Comparison of ENCODE assay signal across 9 cellular contexts in genomic region chr22:21569459-21570161, GRCh38. TPM values are rescaled to one million over a fixed set of nuclear protein-coding genes. Genes with fewer than 3 reads are reported as not detected.
A peak's percentile ranks its signal among the peaks of the same experiment; 100 is the strongest.
DNase-seq lines count a peak whose midpoint lies in the region; ATAC-seq, FAIRE-seq and TF ChIP-seq lines count a peak whose summit lies in the region.
"Had no signal": no experiment of that assay in that cellular context is flagged by ENCODE, and none has a peak within 500 bp of the region (broad histone marks: within the 10 kb centered on the region; RNA-seq: fewer than 3 reads in every experiment).

No MANE protein-coding gene starts in this region.

- no peak overlapping the region for H2AFZ ChIP-seq in PC-9
- H2AFZ ChIP-seq in smooth muscle cell (ENCODE audit: low read depth) = no peak overlapping the region

- H3K36me3 ChIP-seq in PC-9 (ENCODE audit: low read depth) (no peaks in the 10 kb centered on the region), smooth muscle cell (ENCODE audit: low read depth) (no peaks in the 10 kb centered on the region)

- no TSS peak for BruUV-seq in PC-9 (replicated peaks; lab: Mats Ljungman, UMichigan)

- H3K4me2 ChIP-seq in PC-9 (peak overlapping the region; percentile 95), smooth muscle cell (peak overlapping the region; percentile 97)

- FAIRE-seq in D721Med (lab: Jason Lieb, UNC) = no peak
- FAIRE-seq: endometrium had no signal

- H3K4me3 Mint-ChIP-seq in activated CD4-positive, alpha-beta T cell treated with anti-CD3 and anti-CD28 coated beads, Interleukin-2, amount 10 ng/mL, durations not matched to agents 7 days and 5 days = peak overlapping the region; percentile 95

- no peaks in the 10 kb centered on the region for H3K27me3 Mint-ChIP-seq in activated CD4-positive, alpha-beta T cell treated with anti-CD3 and anti-CD28 coated beads, Interleukin-2, amount 10 ng/mL, durations not matched to agents 7 days and 5 days

- intact Hi-C loops in PC-9 (cut with micrococcal nuclease; ENCODE audit: unreplicated experiment) = no loop called here

- H3K79me2 ChIP-seq in PC-9 (ENCODE audit: low read depth) = peaks cover 70% of the 10 kb centered on the region
- H3K79me2 ChIP-seq in smooth muscle cell (ENCODE audit: low read depth) = peaks cover 72% of the 10 kb centered on the region

- WGBS in smooth muscle cell (ENCODE audit: low lambda C conversion rate) = 74% methylated on average over 8 of the region's 8 CpGs

- H4K20me1 ChIP-seq in PC-9 (ENCODE audit: insufficient read depth) (peaks cover 60% of the 10 kb centered on the region), smooth muscle cell (ENCODE audit: low read depth) (peaks cover 66% of the 10 kb centered on the region)

- peaks cover 14% of the 10 kb centered on the region for H3K36me3 Mint-ChIP-seq in activated CD4-positive, alpha-beta T cell treated with anti-CD3 and anti-CD28 coated beads, Interleukin-2, amount 10 ng/mL, durations not matched to agents 7 days and 5 days (ENCODE audit: low read depth)

- peak overlapping the region; percentile 27 for H3K9ac ChIP-seq in smooth muscle cell (ENCODE audit: low read depth)

- no peaks in the 10 kb centered on the region for H3K9me2 ChIP-seq in PC-9 (ENCODE audit: insufficient read depth)

- H3K27ac Mint-ChIP-seq in activated CD4-positive, alpha-beta T cell treated with anti-CD3 and anti-CD28 coated beads, Interleukin-2, amount 10 ng/mL, durations not matched to agents 7 days and 5 days = peak overlapping the region; percentile 91

- CTCF ChIA-PET in activated CD4-positive, alpha-beta T cell treated with anti-CD3 and anti-CD28 coated beads, Interleukin-2, amount 10 ng/mL, durations not matched to agents 7 days and 5 days (lab: Charles Lee) = interaction anchor here (1.5 kb wide), 1 partner anchor 60 kb away, joined by 6 read pairs; the partner anchor contains the start of gene YDJC
- CTCF ChIA-PET in PC-9 (lab: Charles Lee) = no interaction called here

- peaks cover 26% of the 10 kb centered on the region for H3K4me1 ChIP-seq in PC-9 (replicated peaks; ENCODE audit: insufficient read depth)
- H3K4me1 ChIP-seq in smooth muscle cell (ENCODE audit: low read depth) = peaks cover 24% of the 10 kb centered on the region

- H3K4me1 Mint-ChIP-seq in activated CD4-positive, alpha-beta T cell treated with anti-CD3 and anti-CD28 coated beads, Interleukin-2, amount 10 ng/mL, durations not matched to agents 7 days and 5 days = peaks cover 54% of the 10 kb centered on the region

- H3F3A ChIP-seq in PC-9 (ENCODE audit: insufficient read depth, low read depth) = peaks cover 6% of the 10 kb centered on the region; the same call in 1 of the 2 replicates
- no peaks in the 10 kb centered on the region for H3F3A ChIP-seq in smooth muscle cell (ENCODE audit: low read depth)

- POLR2A ChIA-PET in activated CD4-positive, alpha-beta T cell treated with anti-CD3 and anti-CD28 coated beads, Interleukin-2, amount 10 ng/mL, durations not matched to agents 7 days and 5 days (lab: Charles Lee) = no interaction called here
- POLR2A ChIA-PET in PC-9 (lab: Charles Lee; ENCODE audit: unreplicated experiment) = no interaction called here

- no peak for ATAC-seq in HG03108 (IDR thresholded peaks at IDR 0.05; ENCODE audit: unreplicated experiment)

- H3K27me3 ChIP-seq in PC-9 (ENCODE audit: insufficient read depth, low read depth) (no peaks in the 10 kb centered on the region), smooth muscle cell (ENCODE audit: low read depth) (no peaks in the 10 kb centered on the region)

- no peak for DNase-seq in activated CD4-positive, alpha-beta T cell treated with anti-CD3 and anti-CD28 coated beads, Interleukin-2, amount 10 ng/mL, durations not matched to agents 7 days and 5 days
- DNase-seq in activated CD4-positive, alpha-beta T cell treated with anti-CD3 and anti-CD28 coated beads for 1 hour = no peak
- no peak for DNase-seq in PC-9
- no peak for DNase-seq in epithelial cell of esophagus (ENCODE audit: low read depth)
- DNase-seq in smooth muscle cell (lab: John Stamatoyannopoulos, UW; ENCODE audit: unreplicated experiment) = no peak
- no peak for DNase-seq in D721Med (ENCODE audit: insufficient read length, low spot score)
- DNase-seq in NCI-H524 treated with DMSO at 0.1 percent for 48 hours (lab: John Stamatoyannopoulos, UW) = no peak

- no peaks in the 10 kb centered on the region for H3K9me3 Mint-ChIP-seq in activated CD4-positive, alpha-beta T cell treated with anti-CD3 and anti-CD28 coated beads, Interleukin-2, amount 10 ng/mL, durations not matched to agents 7 days and 5 days

- peak overlapping the region; percentile 11; the same call in 1 of the 2 replicates for H3K4me3 ChIP-seq in PC-9
- H3K4me3 ChIP-seq in epithelial cell of esophagus (ENCODE audit: low read length) = peak overlapping the region; percentile 92
- H3K4me3 ChIP-seq in smooth muscle cell = peak overlapping the region; percentile 96

- no peak overlapping the region for H3K27ac ChIP-seq in PC-9
- peak overlapping the region; percentile 93 for H3K27ac ChIP-seq in smooth muscle cell (ENCODE audit: low read depth)

- TF ChIP-seq CTCF in PC-9 (conservative IDR thresholded peaks at IDR 0.05) (no peak), epithelial cell of esophagus (IDR thresholded peaks at IDR 0.05; ENCODE audit: insufficient read depth, low read depth, low read length, missing control alignments) (no peak), smooth muscle cell (IDR thresholded peaks at IDR 0.05; ENCODE audit: borderline replicate concordance, insufficient read depth, poor library complexity, severe bottlenecking) (no peak), D721Med (IDR thresholded peaks at IDR 0.05; ENCODE audit: insufficient read depth, missing control alignments) (no peak)

- H3K9me3 ChIP-seq in PC-9 (ENCODE audit: insufficient read depth, low read depth) (no peaks in the 10 kb centered on the region), smooth muscle cell (replicated peaks; ENCODE audit: low read depth) (no peaks in the 10 kb centered on the region)

RNA-seq across cellular contexts. Expression of gene UBE2L3, which starts 2.1 kb away (rescaled TPM):
- 10 to 100 TPM; 64.6 to 79.1 TPM for total RNA-seq in activated CD4-positive, alpha-beta T cell treated with anti-CD3 and anti-CD28 coated beads, Interleukin-2, amount 10 ng/mL, durations not matched to agents 7 days and 5 days
- total RNA-seq in PC-9 (2021) (30.3 and 55.8 TPM in 2 replicates), smooth muscle cell (47.0 and 65.4 TPM in 2 replicates)
- 89.3 and 102 TPM in 2 replicates for polyA plus RNA-seq in smooth muscle cell

RNA-seq across cellular contexts. Expression of gene RIMBP3C, which starts 18.3 kb away (rescaled TPM):
- under 1 TPM in 1 of 2 experiments, not detected in 1; 0.92 TPM for total RNA-seq in activated CD4-positive, alpha-beta T cell treated with anti-CD3 and anti-CD28 coated beads, Interleukin-2, amount 10 ng/mL, durations not matched to agents 7 days and 5 days
- total RNA-seq in PC-9 (2021) = 0.13 and 0.15 TPM in 2 replicates
- total RNA-seq in smooth muscle cell = 0.45 and 0.63 TPM in 2 replicates
- polyA plus RNA-seq in smooth muscle cell = 0.11 and 0.17 TPM in 2 replicates

Comparison
In these comparisons a context has a peak if more than half of its experiments do, and no peak if none do; other contexts are left out.
1. H3K4me3 ChIP-seq: peak in every context shown above with its lines; median percentile 96 in smooth muscle cell; 92 in epithelial cell of esophagus; 11 in PC-9.